10 cellular contexts compared by ENCODE assay signal in the genomic region with DNA sequence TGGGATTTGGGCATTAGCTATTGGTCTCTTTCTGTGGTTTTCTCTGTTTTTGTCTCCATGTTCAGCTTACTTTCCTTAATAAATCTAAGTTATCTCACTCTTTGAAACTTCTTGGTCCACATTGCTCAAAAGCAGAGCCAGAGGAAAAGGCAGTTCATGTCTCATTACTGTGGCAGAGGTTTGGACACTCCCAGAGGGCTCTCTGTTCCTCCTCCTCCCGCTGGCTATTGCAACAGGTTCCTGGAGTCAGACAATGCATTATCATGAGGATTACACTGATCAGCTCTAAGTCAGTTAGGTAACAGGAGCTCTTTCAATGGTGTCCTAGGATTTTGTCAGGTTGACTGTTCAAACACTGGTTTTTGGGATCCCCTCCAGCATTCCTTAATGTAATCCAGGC.
DNase-seq lines count a peak whose midpoint lies in the region; ATAC-seq lines count a peak whose summit lies in the region.
"Had no signal": no experiment of that assay in that cellular context is flagged by ENCODE, and none has a peak within 500 bp of the region (broad histone marks: within the 10 kb centered on the region; RNA-seq: fewer than 3 reads in every experiment).

No MANE protein-coding gene starts in this region.

- ATAC-seq in activated CD8-positive, alpha-beta T cell treated with anti-CD3 and anti-CD28 coated beads, Interleukin-2, amount 10 ng/mL, durations not matched to agents 7 days and 5 days, result no peak
- no peak for ATAC-seq in activated naive CD4-positive, alpha-beta T cell treated with anti-CD3 and anti-CD28 coated beads, Interleukin-2, amount 50 U/mL, for 72 hours

- peak overlapping the region; percentile 74 for H3K4me2 ChIP-seq in skeletal muscle satellite cell (ENCODE audit: low read length)

- no peaks in the 10 kb centered on the region for H3K9me3 ChIP-seq in adipocyte (ENCODE audit: control insufficient read depth, low read length)
- H3K9me3 ChIP-seq in skeletal muscle satellite cell (replicated peaks; ENCODE audit: low read length), result no peaks in the 10 kb centered on the region

- DNase-seq in HuH-7 (ENCODE audit: low spot score) (peak; percentile 21), adipocyte (ENCODE audit: low read depth) (peak; percentile 55), iPS-NIHi11 (ENCODE audit: low spot score) (peak; percentile 14), posterior vena cava (ENCODE audit: low spot score) (no peak)
- DNase-seq in activated naive CD4-positive, alpha-beta T cell treated with Interleukin-2 at 50 U/mL for 16 hours, result no peak
- no peak for DNase-seq in activated CD8-positive, alpha-beta T cell treated with anti-CD3 and anti-CD28 coated beads, Interleukin-2, amount 10 ng/mL, durations not matched to agents 7 days and 5 days
- DNase-seq in activated naive CD4-positive, alpha-beta T cell treated with anti-CD3 and anti-CD28 coated beads, Interleukin-2, amount 50 U/mL, for 72 hours (ENCODE audit: low spot score in 2 of 2), result no peak
- DNase-seq: cerebellar nuclear complex; stimulated activated CD4-positive, alpha-beta T cell treated with anti-CD3 and anti-CD28 coated beads, Interleukin-4, amount 100 ng/mL, for 1 hour had no signal

- CTCF ChIA-PET in activated CD8-positive, alpha-beta T cell treated with anti-CD3 and anti-CD28 coated beads, Interleukin-2, amount 10 ng/mL, durations not matched to agents 7 days and 5 days (lab: Charles Lee), result no interaction called here

- no peaks in the 10 kb centered on the region for H3K27me3 ChIP-seq in adipocyte (replicated peaks; ENCODE audit: control insufficient read depth, insufficient read depth, low read length)
- no peaks in the 10 kb centered on the region for H3K27me3 ChIP-seq in skeletal muscle satellite cell (ENCODE audit: control insufficient read depth, insufficient read depth, low read length)

- intact Hi-C loops in posterior vena cava (cut with DNase I), result no loop called here

- H3K4me3 ChIP-seq in adipocyte (ENCODE audit: low read length), result peak overlapping the region; percentile 76
- H3K4me3 ChIP-seq in skeletal muscle satellite cell (ENCODE audit: low read length), result peak overlapping the region; percentile 45

- H3K4me1 ChIP-seq in adipocyte (ENCODE audit: control insufficient read depth, insufficient read depth, low read length) (peaks cover 41% of the 10 kb centered on the region), skeletal muscle satellite cell (ENCODE audit: control insufficient read depth, insufficient read depth, low read length) (peaks cover 60% of the 10 kb centered on the region)

- H3K36me3 ChIP-seq in adipocyte (ENCODE audit: control insufficient read depth, insufficient read depth, low read length, severe bottlenecking) (no peaks in the 10 kb centered on the region), skeletal muscle satellite cell (ENCODE audit: insufficient read depth, low read length) (no peaks in the 10 kb centered on the region)

- H3K27me3 Mint-ChIP-seq in activated CD8-positive, alpha-beta T cell treated with anti-CD3 and anti-CD28 coated beads, Interleukin-2, amount 10 ng/mL, durations not matched to agents 7 days and 5 days (ENCODE audit: low read depth), result no peaks in the 10 kb centered on the region

- H3K27ac Mint-ChIP-seq in activated CD8-positive, alpha-beta T cell treated with anti-CD3 and anti-CD28 coated beads, Interleukin-2, amount 10 ng/mL, durations not matched to agents 7 days and 5 days, result no peak overlapping the region
- no peak overlapping the region for H3K27ac Mint-ChIP-seq in activated naive CD4-positive, alpha-beta T cell treated with anti-CD3 and anti-CD28 coated beads, Interleukin-2, amount 50 U/mL, for 72 hours

- POLR2A ChIA-PET in activated CD8-positive, alpha-beta T cell treated with anti-CD3 and anti-CD28 coated beads, Interleukin-2, amount 10 ng/mL, durations not matched to agents 7 days and 5 days (lab: Charles Lee), result no interaction called here

- H3K9ac ChIP-seq in adipocyte (ENCODE audit: low read length), result peak overlapping the region; percentile 63
- H3K9ac ChIP-seq in skeletal muscle satellite cell (ENCODE audit: low read depth, low read length), result peak overlapping the region; percentile 64

- H3K9me3 Mint-ChIP-seq in activated CD8-positive, alpha-beta T cell treated with anti-CD3 and anti-CD28 coated beads, Interleukin-2, amount 10 ng/mL, durations not matched to agents 7 days and 5 days (ENCODE audit: insufficient read depth), result no peaks in the 10 kb centered on the region
- no peaks in the 10 kb centered on the region for H3K9me3 Mint-ChIP-seq in activated naive CD4-positive, alpha-beta T cell treated with anti-CD3 and anti-CD28 coated beads, Interleukin-2, amount 50 U/mL, for 72 hours

- H3K36me3 Mint-ChIP-seq in activated CD8-positive, alpha-beta T cell treated with anti-CD3 and anti-CD28 coated beads, Interleukin-2, amount 10 ng/mL, durations not matched to agents 7 days and 5 days (ENCODE audit: low read depth), result no peaks in the 10 kb centered on the region
- H3K36me3 Mint-ChIP-seq in activated naive CD4-positive, alpha-beta T cell treated with anti-CD3 and anti-CD28 coated beads, Interleukin-2, amount 50 U/mL, for 72 hours, result no peaks in the 10 kb centered on the region

- H3K4me3 Mint-ChIP-seq in activated CD8-positive, alpha-beta T cell treated with anti-CD3 and anti-CD28 coated beads, Interleukin-2, amount 10 ng/mL, durations not matched to agents 7 days and 5 days, result no peak overlapping the region

- H3K4me1 Mint-ChIP-seq in activated CD8-positive, alpha-beta T cell treated with anti-CD3 and anti-CD28 coated beads, Interleukin-2, amount 10 ng/mL, durations not matched to agents 7 days and 5 days (ENCODE audit: low read depth), result no peaks in the 10 kb centered on the region

Comparison
In these comparisons a context has a peak if more than half of its experiments do, and no peak if none do; other contexts are left out.
1. DNase-seq: peak in HuH-7 (single experiment), adipocyte (single experiment) and iPS-NIHi11 (single experiment); none in posterior vena cava (single experiment), activated naive CD4-positive, alpha-beta T cell treated with Interleukin-2 at 50 U/mL for 16 hours (single experiment), activated CD8-positive, alpha-beta T cell treated with anti-CD3 and anti-CD28 coated beads, Interleukin-2, amount 10 ng/mL, durations not matched to agents 7 days and 5 days (single experiment) and activated naive CD4-positive, alpha-beta T cell treated with anti-CD3 and anti-CD28 coated beads, Interleukin-2, amount 50 U/mL, for 72 hours (0 of 2).